Comparison of ENCODE assay signal across 28 cellular contexts in the genomic region with DNA sequence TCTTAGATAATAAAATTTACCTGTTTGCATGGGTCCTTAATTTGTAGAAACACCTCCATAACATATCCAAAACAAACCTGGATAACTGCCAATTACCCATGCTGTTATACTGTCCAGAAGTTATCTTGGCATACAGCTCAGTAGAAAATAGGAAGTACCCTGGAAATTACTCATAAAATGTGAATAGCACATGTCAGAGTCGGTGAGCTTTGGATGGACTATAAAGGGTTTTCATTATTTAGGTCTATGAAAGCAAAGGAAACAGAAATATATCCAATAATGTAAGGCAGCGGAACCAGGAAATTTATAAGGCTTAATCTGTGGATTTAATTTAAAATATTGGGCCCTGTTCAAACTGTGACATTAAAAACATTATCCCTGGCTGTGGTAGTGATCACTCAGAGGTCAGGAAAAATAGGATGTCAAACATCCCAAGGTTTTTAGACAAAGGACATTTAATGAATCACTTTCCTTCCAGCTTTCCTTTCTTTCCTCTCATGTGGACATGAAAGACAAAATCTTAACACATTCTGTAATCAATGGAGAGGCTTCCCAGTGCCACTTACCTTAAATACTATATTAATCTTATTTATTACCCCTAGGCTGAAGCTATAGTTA.
"Had no signal": no experiment of that assay in that cellular context is flagged by ENCODE, and none has a peak within 500 bp of the region (broad histone marks: within the 10 kb centered on the region; RNA-seq: fewer than 3 reads in every experiment).

No MANE protein-coding gene starts in this region.

- H3K27ac Mint-ChIP-seq: activated B cell treated with CpG ODN at 0.5 μM for 24 hours; activated CD4-positive, alpha-beta T cell treated with anti-CD3 and anti-CD28 coated beads for 36 hours; activated naive CD8-positive, alpha-beta T cell; activated T-cell treated with anti-CD3 and anti-CD28 coated beads, Interleukin-2, amount 50 U/mL, for 24 hours; activated T-helper 2 cell treated with anti-CD3 and anti-CD28 coated beads, Interferon-gamma antibody, Interleukin-2, Interleukin-4, amounts not matched to agents 10 μg/mL and 5 μg/mL and 100 μg/mL, durations not matched to agents 14 hours and 24 hours and 36 hours; nephron progenitor cell; stimulated activated naive B cell treated with anti-CD40 and anti-IgM and Interleukin-4, amounts not matched to agents 10 μg/mL and 1 μg/mL and 100 μg/mL, for 72 hours had no signal

- H3K9me3 ChIP-seq: adrenal gland, testis, vagina had no signal

- H3K27me3 ChIP-seq: adrenal gland, ascending aorta, brain microvascular endothelial cell, testis, vagina had no signal

- H3K4me3 ChIP-seq: adrenal gland, ascending aorta, left ventricle myocardium inferior, mucosa of descending colon, testis, vagina had no signal

- H3K4me1 Mint-ChIP-seq: activated B cell treated with CpG ODN at 0.5 μM for 24 hours; activated CD4-positive, alpha-beta T cell treated with anti-CD3 and anti-CD28 coated beads for 36 hours; central memory CD8-positive, alpha-beta T cell; nephron progenitor cell; stimulated activated naive B cell treated with anti-CD40 and anti-IgM and Interleukin-4, amounts not matched to agents 10 μg/mL and 1 μg/mL and 100 μg/mL, for 72 hours had no signal

- ATAC-seq: activated CD4-positive, alpha-beta T cell treated with anti-CD3 and anti-CD28 coated beads for 36 hours; mucosa of descending colon; sciatic nerve; stimulated activated naive B cell treated with anti-CD40 and anti-IgM and Interleukin-4, amounts not matched to agents 10 μg/mL and 1 μg/mL and 100 μg/mL, for 72 hours had no signal

- H3K27ac ChIP-seq: adrenal gland, ascending aorta, brain microvascular endothelial cell, left ventricle myocardium inferior, testis, vagina had no signal

- DNase-seq: activated B cell treated with CpG ODN at 0.5 μM for 24 hours; activated CD4-positive, alpha-beta T cell treated with anti-CD3 and anti-CD28 coated beads for 36 hours; activated CD4-positive, alpha-beta T cell treated with anti-CD3 and anti-CD28 coated beads, Interleukin-2, amount 50 U/mL, for 4 hours; activated CD8-positive, alpha-beta memory T cell treated with anti-CD3 and anti-CD28 coated beads for 24 hours; activated CD8-positive, alpha-beta memory T cell treated with anti-CD3 and anti-CD28 coated beads, Interleukin-2, amount 50 U/mL, for 4 hours; activated naive CD4-positive, alpha-beta T cell; activated T-cell treated with anti-CD3 and anti-CD28 coated beads, Interleukin-2, amount 50 U/mL, for 24 hours; adrenal gland; brain microvascular endothelial cell; foreskin fibroblast; kidney glomerular epithelial cell; left ventricle myocardium inferior; mesenchymal stem cell; mucosa of descending colon; nephron progenitor cell; small intestine; stimulated activated CD4-positive, alpha-beta T cell treated with anti-CD3 and anti-CD28 coated beads, Interleukin-2, amount 100 ng/mL, for 48 hours; stimulated activated CD8-positive, alpha-beta memory T cell treated with anti-CD3 and anti-CD28 coated beads, Interleukin-4, amount 100 ng/mL, for 48 hours; stimulated activated naive B cell treated with anti-CD40 and anti-IgM and Interleukin-4, amounts not matched to agents 10 μg/mL and 1 μg/mL and 100 μg/mL, for 72 hours; T-helper 1 cell; testis; trophoblast cell had no signal

- H3K36me3 Mint-ChIP-seq: activated naive CD8-positive, alpha-beta T cell; stimulated activated naive B cell treated with anti-CD40 and anti-IgM and Interleukin-4, amounts not matched to agents 10 μg/mL and 1 μg/mL and 100 μg/mL, for 72 hours had no signal

- H3K27me3 Mint-ChIP-seq: activated B cell treated with CpG ODN at 0.5 μM for 24 hours; activated CD4-positive, alpha-beta T cell treated with anti-CD3 and anti-CD28 coated beads for 36 hours; activated naive CD8-positive, alpha-beta T cell; activated T-cell treated with anti-CD3 and anti-CD28 coated beads, Interleukin-2, amount 50 U/mL, for 24 hours; central memory CD8-positive, alpha-beta T cell; stimulated activated naive B cell treated with anti-CD40 and anti-IgM and Interleukin-4, amounts not matched to agents 10 μg/mL and 1 μg/mL and 100 μg/mL, for 72 hours had no signal

- H3K4me1 ChIP-seq: adrenal gland, ascending aorta, testis, vagina had no signal

- H3K4me3 Mint-ChIP-seq: activated B cell treated with CpG ODN at 0.5 μM for 24 hours; activated CD4-positive, alpha-beta T cell treated with anti-CD3 and anti-CD28 coated beads for 36 hours; activated naive CD8-positive, alpha-beta T cell; activated T-cell treated with anti-CD3 and anti-CD28 coated beads, Interleukin-2, amount 50 U/mL, for 24 hours; central memory CD8-positive, alpha-beta T cell; nephron progenitor cell; stimulated activated naive B cell treated with anti-CD40 and anti-IgM and Interleukin-4, amounts not matched to agents 10 μg/mL and 1 μg/mL and 100 μg/mL, for 72 hours had no signal

- H3K36me3 ChIP-seq: adrenal gland, ascending aorta, brain microvascular endothelial cell, left ventricle myocardium inferior, vagina had no signal
